Comparison of ENCODE assay signal across 1 cellular context in the genomic region with DNA sequence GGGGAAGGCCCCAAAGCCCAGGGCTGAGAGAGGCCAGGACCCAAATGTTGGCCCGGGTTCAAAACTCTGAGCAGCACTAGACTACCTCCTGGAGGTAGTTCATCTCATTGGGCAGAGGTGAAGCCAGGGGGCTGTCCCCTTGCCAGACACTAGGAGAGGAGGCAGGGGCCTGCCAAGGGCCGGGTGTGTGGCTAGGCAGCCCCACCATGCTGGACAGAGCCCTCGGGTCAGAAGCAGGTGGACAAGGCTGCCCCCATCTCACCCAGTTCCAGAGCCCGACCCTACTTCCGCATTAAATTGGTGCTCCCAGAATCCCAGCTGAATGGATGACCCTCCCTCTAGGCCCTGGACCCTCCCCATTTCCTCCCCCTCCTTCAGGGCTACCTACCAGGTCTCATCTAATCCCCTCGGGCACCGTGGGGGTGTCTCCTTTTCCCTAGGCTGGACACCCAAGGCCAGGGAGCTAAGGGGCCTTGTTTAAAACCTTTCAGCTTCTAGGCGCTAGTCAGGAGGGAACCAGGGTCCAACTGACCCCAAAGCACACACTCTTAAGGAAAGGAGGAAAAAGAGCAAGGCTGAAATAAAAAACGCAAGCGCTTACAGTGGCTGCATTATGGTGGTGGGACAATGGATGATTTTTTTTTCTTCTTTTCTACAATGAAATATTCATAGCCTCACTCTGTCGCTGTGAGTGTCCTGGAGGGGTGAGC.
TF ChIP-seq lines count a peak whose summit lies in the region.

No MANE protein-coding gene starts in this region.

TF ChIP-seq in HCT116, 20 proteins besides CTCF, POLR2A, EP300 and RAD21 (continued from another document):
- TF ChIP-seq, protein P1, sequence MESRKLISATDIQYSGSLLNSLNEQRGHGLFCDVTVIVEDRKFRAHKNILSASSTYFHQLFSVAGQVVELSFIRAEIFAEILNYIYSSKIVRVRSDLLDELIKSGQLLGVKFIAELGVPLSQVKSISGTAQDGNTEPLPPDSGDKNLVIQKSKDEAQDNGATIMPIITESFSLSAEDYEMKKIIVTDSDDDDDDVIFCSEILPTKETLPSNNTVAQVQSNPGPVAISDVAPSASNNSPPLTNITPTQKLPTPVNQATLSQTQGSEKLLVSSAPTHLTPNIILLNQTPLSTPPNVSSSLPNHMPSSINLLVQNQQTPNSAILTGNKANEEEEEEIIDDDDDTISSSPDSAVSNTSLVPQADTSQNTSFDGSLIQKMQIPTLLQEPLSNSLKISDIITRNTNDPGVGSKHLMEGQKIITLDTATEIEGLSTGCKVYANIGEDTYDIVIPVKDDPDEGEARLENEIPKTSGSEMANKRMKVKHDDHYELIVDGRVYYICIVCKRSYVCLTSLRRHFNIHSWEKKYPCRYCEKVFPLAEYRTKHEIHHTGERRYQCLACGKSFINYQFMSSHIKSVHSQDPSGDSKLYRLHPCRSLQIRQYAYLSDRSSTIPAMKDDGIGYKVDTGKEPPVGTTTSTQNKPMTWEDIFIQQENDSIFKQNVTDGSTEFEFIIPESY (IDR thresholded peaks at IDR 0.05; ENCODE audit: extremely low read depth, insufficient replicate concordance, low read length), result no peak
- TF ChIP-seq TCF7L2 (IDR thresholded peaks at IDR 0.05; ENCODE audit: borderline replicate concordance, extremely low read depth, insufficient read depth, insufficient read length) (no peak), ELF1 (IDR thresholded peaks at IDR 0.05; ENCODE audit: borderline replicate concordance, low read depth) (no peak), CBX3 (IDR thresholded peaks at IDR 0.05; ENCODE audit: low read depth) (no peak), SIN3A (IDR thresholded peaks at IDR 0.05; ENCODE audit: low read depth) (no peak), JUND (IDR thresholded peaks at IDR 0.05) (no peak), FOSL1 (IDR thresholded peaks at IDR 0.05; ENCODE audit: low read depth) (no peak), EZH2 (IDR thresholded peaks at IDR 0.05) (no peak)
- TF ChIP-seq, protein P2, sequence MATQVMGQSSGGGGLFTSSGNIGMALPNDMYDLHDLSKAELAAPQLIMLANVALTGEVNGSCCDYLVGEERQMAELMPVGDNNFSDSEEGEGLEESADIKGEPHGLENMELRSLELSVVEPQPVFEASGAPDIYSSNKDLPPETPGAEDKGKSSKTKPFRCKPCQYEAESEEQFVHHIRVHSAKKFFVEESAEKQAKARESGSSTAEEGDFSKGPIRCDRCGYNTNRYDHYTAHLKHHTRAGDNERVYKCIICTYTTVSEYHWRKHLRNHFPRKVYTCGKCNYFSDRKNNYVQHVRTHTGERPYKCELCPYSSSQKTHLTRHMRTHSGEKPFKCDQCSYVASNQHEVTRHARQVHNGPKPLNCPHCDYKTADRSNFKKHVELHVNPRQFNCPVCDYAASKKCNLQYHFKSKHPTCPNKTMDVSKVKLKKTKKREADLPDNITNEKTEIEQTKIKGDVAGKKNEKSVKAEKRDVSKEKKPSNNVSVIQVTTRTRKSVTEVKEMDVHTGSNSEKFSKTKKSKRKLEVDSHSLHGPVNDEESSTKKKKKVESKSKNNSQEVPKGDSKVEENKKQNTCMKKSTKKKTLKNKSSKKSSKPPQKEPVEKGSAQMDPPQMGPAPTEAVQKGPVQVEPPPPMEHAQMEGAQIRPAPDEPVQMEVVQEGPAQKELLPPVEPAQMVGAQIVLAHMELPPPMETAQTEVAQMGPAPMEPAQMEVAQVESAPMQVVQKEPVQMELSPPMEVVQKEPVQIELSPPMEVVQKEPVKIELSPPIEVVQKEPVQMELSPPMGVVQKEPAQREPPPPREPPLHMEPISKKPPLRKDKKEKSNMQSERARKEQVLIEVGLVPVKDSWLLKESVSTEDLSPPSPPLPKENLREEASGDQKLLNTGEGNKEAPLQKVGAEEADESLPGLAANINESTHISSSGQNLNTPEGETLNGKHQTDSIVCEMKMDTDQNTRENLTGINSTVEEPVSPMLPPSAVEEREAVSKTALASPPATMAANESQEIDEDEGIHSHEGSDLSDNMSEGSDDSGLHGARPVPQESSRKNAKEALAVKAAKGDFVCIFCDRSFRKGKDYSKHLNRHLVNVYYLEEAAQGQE (IDR thresholded peaks at IDR 0.05; ENCODE audit: low read depth), result no peak
